ENCODE assay signal across 15 cellular contexts in genomic region chr21:31593161-31593560, GRCh38.
"Had no signal": no experiment of that assay in that cellular context is flagged by ENCODE, and none has a peak within 500 bp of the region (broad histone marks: within the 10 kb centered on the region; RNA-seq: fewer than 3 reads in every experiment).

No MANE protein-coding gene starts in this region.

- H3K27me3 Mint-ChIP-seq: central memory CD8-positive, alpha-beta T cell had no signal

- H3K27ac Mint-ChIP-seq: activated CD4-positive, alpha-beta T cell treated with anti-CD3 and anti-CD28 coated beads, Interleukin-2, amount 10 ng/mL, durations not matched to agents 7 days and 5 days; activated naive CD4-positive, alpha-beta T cell treated with anti-CD3 and anti-CD28 coated beads, Interleukin-2, amount 10 ng/mL, durations not matched to agents 7 days and 5 days; activated T-helper 2 cell treated with anti-CD3 and anti-CD28 coated beads, Interferon-gamma antibody, Interleukin-2, Interleukin-4, amounts not matched to agents 10 μg/mL and 5 μg/mL and 100 μg/mL, durations not matched to agents 14 hours and 24 hours and 36 hours; naive B cell; T-helper 1 cell treated with Interleukin-12 subunit alpha and Interleukin-12 subunit beta and Interleukin-4 antibody, amounts not matched to agents 30 μg/mL and 1 μg/mL, for 36 hours; WTC11 had no signal

- H3K27me3 ChIP-seq: sigmoid colon, upper lobe of left lung had no signal

- H3K4me1 ChIP-seq: sigmoid colon had no signal

- H3K36me3 ChIP-seq: sigmoid colon, upper lobe of left lung had no signal

- H3K4me1 Mint-ChIP-seq: activated CD4-positive, alpha-beta T cell treated with anti-CD3 and anti-CD28 coated beads, Interleukin-2, amount 10 ng/mL, durations not matched to agents 7 days and 5 days; activated naive CD4-positive, alpha-beta T cell treated with anti-CD3 and anti-CD28 coated beads, Interleukin-2, amount 10 ng/mL, durations not matched to agents 7 days and 5 days; central memory CD8-positive, alpha-beta T cell had no signal

- H3K9me3 ChIP-seq: sigmoid colon, upper lobe of left lung had no signal

- H3K4me3 ChIP-seq: lung, sigmoid colon, upper lobe of left lung had no signal

- DNase-seq: activated CD4-positive, alpha-beta T cell treated with anti-CD3 and anti-CD28 coated beads, Interleukin-2, amount 10 ng/mL, durations not matched to agents 7 days and 5 days; activated CD8-positive, alpha-beta memory T cell treated with anti-CD3 and anti-CD28 coated beads for 24 hours; activated naive CD4-positive, alpha-beta T cell treated with anti-CD3 and anti-CD28 coated beads, Interleukin-2, amount 10 ng/mL, durations not matched to agents 7 days and 5 days; cortex of kidney; erythroblast; naive B cell; sigmoid colon; stimulated activated CD4-positive, alpha-beta T cell treated with anti-CD3 and anti-CD28 coated beads, Interleukin-12 subunit alpha, Interleukin-12 subunit beta, amount 100 ng/mL, for 4 hours; stimulated activated naive CD4-positive, alpha-beta T cell treated with Interleukin-2 at 50 U/mL for 16 hours; upper lobe of left lung had no signal

- H3K36me3 Mint-ChIP-seq: activated naive CD4-positive, alpha-beta T cell treated with anti-CD3 and anti-CD28 coated beads, Interleukin-2, amount 10 ng/mL, durations not matched to agents 7 days and 5 days; naive B cell; WTC11 had no signal

- ATAC-seq: WTC11 had no signal

- H3K27ac ChIP-seq: sigmoid colon, upper lobe of left lung had no signal

- H3K9me3 Mint-ChIP-seq: activated CD4-positive, alpha-beta T cell treated with anti-CD3 and anti-CD28 coated beads, Interleukin-2, amount 10 ng/mL, durations not matched to agents 7 days and 5 days; activated naive CD4-positive, alpha-beta T cell treated with anti-CD3 and anti-CD28 coated beads, Interleukin-2, amount 10 ng/mL, durations not matched to agents 7 days and 5 days; activated T-helper 2 cell treated with anti-CD3 and anti-CD28 coated beads, Interferon-gamma antibody, Interleukin-2, Interleukin-4, amounts not matched to agents 10 μg/mL and 5 μg/mL and 100 μg/mL, durations not matched to agents 14 hours and 24 hours and 36 hours; central memory CD8-positive, alpha-beta T cell; T-helper 1 cell treated with Interleukin-12 subunit alpha and Interleukin-12 subunit beta and Interleukin-4 antibody, amounts not matched to agents 30 μg/mL and 1 μg/mL, for 36 hours had no signal

- H3K4me3 Mint-ChIP-seq: activated CD4-positive, alpha-beta T cell treated with anti-CD3 and anti-CD28 coated beads, Interleukin-2, amount 10 ng/mL, durations not matched to agents 7 days and 5 days; activated naive CD4-positive, alpha-beta T cell treated with anti-CD3 and anti-CD28 coated beads, Interleukin-2, amount 10 ng/mL, durations not matched to agents 7 days and 5 days; central memory CD8-positive, alpha-beta T cell; naive B cell; T-helper 1 cell treated with Interleukin-12 subunit alpha and Interleukin-12 subunit beta and Interleukin-4 antibody, amounts not matched to agents 30 μg/mL and 1 μg/mL, for 36 hours; WTC11 had no signal
